Comparison of ENCODE assay signal across 8 cellular contexts in the genomic region with DNA sequence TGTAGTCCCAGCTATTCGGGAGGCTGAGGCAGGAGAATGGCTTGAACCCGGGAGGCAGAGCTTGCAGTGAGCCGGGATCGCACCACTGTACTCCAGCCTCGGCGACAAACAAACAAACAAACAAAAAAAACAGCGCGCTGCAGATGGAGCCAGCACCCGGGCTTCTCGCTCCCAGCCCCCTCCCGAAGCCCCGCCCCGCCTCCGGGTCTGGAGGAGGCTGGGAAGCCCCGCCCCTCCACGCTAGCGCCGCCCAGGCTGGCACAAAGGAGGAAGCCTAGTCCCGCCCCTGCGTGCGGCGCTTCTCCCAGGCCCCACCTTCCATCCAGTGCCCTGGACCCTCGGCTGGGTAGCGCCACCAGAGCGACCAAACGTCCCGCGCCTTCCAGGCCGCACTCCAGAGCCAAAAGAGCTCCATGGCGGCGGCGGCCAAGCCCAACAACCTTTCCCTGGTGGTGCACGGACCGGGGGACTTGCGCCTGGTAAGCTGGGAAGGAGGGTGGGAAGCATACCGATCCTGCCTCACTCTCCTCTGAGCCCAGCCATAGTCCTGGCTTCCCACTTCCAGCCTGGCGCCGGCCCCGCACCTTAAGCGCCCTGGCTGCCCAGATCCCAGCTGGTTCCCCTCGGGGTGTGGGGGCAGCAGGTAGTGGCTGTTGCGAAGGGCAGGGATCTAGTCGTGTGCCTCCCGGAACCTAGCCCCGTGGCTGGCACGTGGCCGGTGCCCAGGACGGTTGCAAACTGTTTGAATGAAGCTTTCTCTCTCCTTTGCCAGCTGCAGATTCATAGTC. TPM values are rescaled to one million over a fixed set of nuclear protein-coding genes. Genes with fewer than 3 reads are reported as not detected.
DNase-seq lines count a peak whose midpoint lies in the region; ATAC-seq, FAIRE-seq and TF ChIP-seq lines count a peak whose summit lies in the region.

A gene (plus strand): TSS at position 325 of the 788 bp plus-strand sequence. CDS start 89 bp downstream, at position 414.

- peak; percentile 96 for ATAC-seq in HG02798 (IDR thresholded peaks at IDR 0.05; ENCODE audit: poor library complexity, unreplicated experiment)
- peak; percentile 99 for ATAC-seq in T-cell (replicated peaks in 1 of 4)

- H3K4me1 Mint-ChIP-seq in T-cell (peaks cover 22 to 24% (median 24%) of the 10 kb centered on the region in 3 donors), progenitor cell of endocrine pancreas (ENCODE audit: low read depth) (peaks cover 40% of the 10 kb centered on the region)

- H3K9me3 ChIP-seq in left ventricle myocardium inferior (replicated peaks) = no peaks in the 10 kb centered on the region

- no peaks in the 10 kb centered on the region for H3K9me3 Mint-ChIP-seq in T-cell
- peaks cover 16% of the 10 kb centered on the region for H3K9me3 Mint-ChIP-seq in progenitor cell of endocrine pancreas (ENCODE audit: low read depth)

- peak within 1 kb of the TSS; percentile 79 for H3K27ac ChIP-seq in left ventricle myocardium inferior (replicated peaks)

- intact Hi-C loops in left ventricle myocardium inferior (cut with micrococcal nuclease) = no loop called here

- peaks cover 23% of the 10 kb centered on the region for H3K27me3 ChIP-seq in left ventricle myocardium inferior (ENCODE audit: low read depth)

- no peaks in the 10 kb centered on the region for H3K36me3 ChIP-seq in left ventricle myocardium inferior

- H3K4me3 Mint-ChIP-seq in T-cell (peak within 1 kb of the TSS; percentile 84 to 87 (median 86)), progenitor cell of endocrine pancreas (ENCODE audit: low read depth) (peak within 1 kb of the TSS; percentile 91)

- H3K27me3 Mint-ChIP-seq in T-cell (peaks cover 20 to 21% of the 10 kb centered on the region in 2 donors), progenitor cell of endocrine pancreas (no peaks in the 10 kb centered on the region)

- H3K4me1 ChIP-seq in left ventricle myocardium inferior = peaks cover 36% of the 10 kb centered on the region

- H3K27ac Mint-ChIP-seq in T-cell = peak within 1 kb of the TSS in 1 of 2 donors; percentile 81
- H3K27ac Mint-ChIP-seq in progenitor cell of endocrine pancreas = peak within 1 kb of the TSS; percentile 90

- DNase-seq in GM12892 (ENCODE audit: insufficient read length) (peak; percentile 96), NCI-H1436 (lab: John Stamatoyannopoulos, UW) (peak; percentile 94), T-cell (peak; percentile 66 to 93 (median 82)), amniotic stem cell (lab: John Stamatoyannopoulos, UW) (peak; percentile 63), left ventricle myocardium inferior (peak; percentile 95), progenitor cell of endocrine pancreas (ENCODE audit: low spot score, unreplicated experiment) (peak; percentile 97), ureter (ENCODE audit: low spot score) (peak; percentile 93)

- FAIRE-seq in GM12892 (lab: Jason Lieb, UNC) = peak; percentile 68

- H3K36me3 Mint-ChIP-seq in T-cell (no peaks in the 10 kb centered on the region), progenitor cell of endocrine pancreas (ENCODE audit: insufficient read depth) (peaks cover 16% of the 10 kb centered on the region)

- POLR2A ChIA-PET in T-cell (lab: Charles Lee) = interaction anchor here in 1 of 2 donors (0.6 kb wide), 1 partner anchor 595 kb away, joined by 3 read pairs; a partner anchor contains a TSS

- TF ChIP-seq CTCF in left ventricle myocardium inferior (IDR thresholded peaks at IDR 0.05; ENCODE audit: borderline replicate concordance) = no peak
- peak; percentile 1 for TF ChIP-seq CTCF in progenitor cell of endocrine pancreas (IDR thresholded peaks at IDR 0.05; ENCODE audit: unreplicated experiment)

- peak; percentile 58; the same call in 1 of the 2 replicates for TF ChIP-seq POLR2A in GM12892 (IDR thresholded peaks at IDR 0.05; ENCODE audit: low read depth, low read length)

- peak within 1 kb of the TSS; percentile 90 for H3K4me3 ChIP-seq in left ventricle myocardium inferior

- CTCF ChIA-PET in T-cell (lab: Charles Lee) = no interaction called here

RNA-seq across cellular contexts. Expression of the gene that starts here (rescaled TPM):
- polyA plus RNA-seq in GM12892 (2012; ENCODE audit: missing spikeins) = 53.1 TPM
- total RNA-seq in T-cell = 1 to 10 TPM; 2.6 to 6.0 (median 5.1) TPM
- total RNA-seq in left ventricle myocardium inferior = 13.6 TPM
- total RNA-seq in progenitor cell of endocrine pancreas = 247 and 300 TPM in 2 replicates
- total RNA-seq in ureter = 43.1 TPM

Comparison
In these comparisons a context has a peak if more than half of its experiments do, and no peak if none do; other contexts are left out.
1. Peak in every context shown above with its lines: DNase-seq, ATAC-seq, H3K4me3 ChIP-seq and H3K27ac ChIP-seq.